ENCODE assay signal across 16 cellular contexts in genomic region chr6:126307859-126308258, GRCh38. TPM values are rescaled to one million over a fixed set of nuclear protein-coding genes. Genes with fewer than 3 reads are reported as not detected.
A peak's percentile ranks its signal among the peaks of the same experiment; 100 is the strongest.
DNase-seq lines count a peak whose midpoint lies in the region; ATAC-seq and TF ChIP-seq lines count a peak whose summit lies in the region.
"Had no signal": no experiment of that assay in that cellular context is flagged by ENCODE, and none has a peak within 500 bp of the region (broad histone marks: within the 10 kb centered on the region; RNA-seq: fewer than 3 reads in every experiment).

No MANE protein-coding gene starts in this region.

- dilution Hi-C loops in IMR-90 (cut with HindIII; ENCODE audit: low sequenced_read_pairs, unreplicated experiment) = no loop called here

- H3K23ac ChIP-seq in IMR-90 (ENCODE audit: low read depth, low read length) = no peak overlapping the region

- no peak overlapping the region for H2AFZ ChIP-seq in IMR-90 (replicated peaks; ENCODE audit: low read length, poor library complexity)

- H4K91ac ChIP-seq in IMR-90 (ENCODE audit: insufficient read depth, low read depth, low read length) = no peak overlapping the region

- no peak overlapping the region for H3K18ac ChIP-seq in IMR-90 (ENCODE audit: low read depth, low read length)

- DNase-seq in AG09309 (ENCODE audit: low read depth) = peak; percentile 4
- DNase-seq in IMR-90 = peak; percentile 71
- peak; percentile 85 for DNase-seq in brain microvascular endothelial cell
- peak; percentile 14 for DNase-seq in hepatic stellate cell (ENCODE audit: low spot score)
- DNase-seq in activated CD4-positive, alpha-beta memory T cell treated with anti-CD3 and anti-CD28 coated beads, Interleukin-2, amount 10 ng/mL, durations not matched to agents 7 days and 5 days = no peak
- DNase-seq in foreskin melanocyte = no peak
- DNase-seq in activated CD4-positive, CD25-positive, alpha-beta regulatory T cell (lab: John Stamatoyannopoulos, UW) = no peak
- no peak for DNase-seq in T-helper 2 cell
- DNase-seq: activated B cell treated with CpG ODN at 0.5 μM for 24 hours; activated T-cell treated with anti-CD3 and anti-CD28 coated beads, Interleukin-2, amount 50 U/mL, for 48 hours; natural killer cell; NCI-H1417; NCI-H748 treated with DMSO at 0.1 percent for 48 hours had no signal

- H3K27me3 Mint-ChIP-seq in activated CD4-positive, alpha-beta memory T cell treated with anti-CD3 and anti-CD28 coated beads, Interleukin-2, amount 10 ng/mL, durations not matched to agents 7 days and 5 days = peaks cover 1% of the 10 kb centered on the region
- H3K27me3 Mint-ChIP-seq: activated B cell treated with CpG ODN at 0.5 μM for 24 hours had no signal

- H2BK5ac ChIP-seq in IMR-90 (ENCODE audit: low read depth, low read length, poor library complexity, severe bottlenecking) = no peak overlapping the region

- TF ChIP-seq POLR2A in IMR-90 (IDR thresholded peaks at IDR 0.05; ENCODE audit: low read depth, low read length) = no peak

- intact Hi-C loops in IMR-90 (cut with micrococcal nuclease) = no loop called here

- H3K14ac ChIP-seq in IMR-90 (replicated peaks; ENCODE audit: low read depth, low read length) = no peak overlapping the region

- no peak overlapping the region for H2BK20ac ChIP-seq in IMR-90 (ENCODE audit: low read depth, low read length)

- WGBS in IMR-90 (ENCODE audit: extremely low coverage in 2 of 2, insufficient read length in 1 of 2), 2 experiments = no CpG with 5 or more reads among the region's 2 CpGs

- H2BK15ac ChIP-seq in IMR-90 (ENCODE audit: low read depth, low read length) = no peak overlapping the region

- no peaks in the 10 kb centered on the region for H3K9me1 ChIP-seq in IMR-90 (ENCODE audit: insufficient read depth, low read length)

- no peak for ATAC-seq in IMR-90 (ENCODE audit: low read depth)
- ATAC-seq: natural killer cell; stimulated activated effector memory CD8-positive, alpha-beta T cell treated with anti-CD3 and anti-CD28 coated beads, Interleukin-12 subunit alpha, Interleukin-12 subunit beta, amount 100 ng/mL, for 72 hours had no signal

- no peak overlapping the region for H3K4me3 ChIP-seq in AG09309 (ENCODE audit: control insufficient read depth, low read depth, low read length)
- no peak overlapping the region for H3K4me3 ChIP-seq in IMR-90 (ENCODE audit: insufficient read depth, low read depth, low read length)
- H3K4me3 ChIP-seq in brain microvascular endothelial cell (ENCODE audit: low read depth, low read length) = no peak overlapping the region
- H3K4me3 ChIP-seq: ascending aorta had no signal

- H3K4me1 ChIP-seq in IMR-90 (ENCODE audit: control insufficient read depth, insufficient read depth, low read length) = no peaks in the 10 kb centered on the region
- H3K4me1 ChIP-seq: ascending aorta had no signal

- no peaks in the 10 kb centered on the region for H3K27me3 ChIP-seq in IMR-90 (ENCODE audit: control insufficient read depth, insufficient read depth, low read length)
- no peaks in the 10 kb centered on the region for H3K27me3 ChIP-seq in brain microvascular endothelial cell (replicated peaks)
- H3K27me3 ChIP-seq: ascending aorta had no signal

- no peaks in the 10 kb centered on the region for H3K4me1 Mint-ChIP-seq in activated CD4-positive, alpha-beta memory T cell treated with anti-CD3 and anti-CD28 coated beads, Interleukin-2, amount 10 ng/mL, durations not matched to agents 7 days and 5 days
- H3K4me1 Mint-ChIP-seq: activated B cell treated with CpG ODN at 0.5 μM for 24 hours; natural killer cell; stimulated activated effector memory CD8-positive, alpha-beta T cell treated with anti-CD3 and anti-CD28 coated beads, Interleukin-12 subunit alpha, Interleukin-12 subunit beta, amount 100 ng/mL, for 72 hours had no signal

- H3K56ac ChIP-seq in IMR-90 (ENCODE audit: extremely low read depth, insufficient read depth, low read length) = no peak overlapping the region

- CTCF ChIA-PET in IMR-90 (lab: Yijun Ruan, JAX) = interaction anchor here (0.5 kb wide), 1 partner anchor 311 kb away, joined by 5 read pairs; no protein-coding TSS in a partner anchor
- CTCF ChIA-PET in activated CD4-positive, alpha-beta memory T cell treated with anti-CD3 and anti-CD28 coated beads, Interleukin-2, amount 10 ng/mL, durations not matched to agents 7 days and 5 days (lab: Charles Lee) = no interaction called here

- no peak overlapping the region for H3K27ac Mint-ChIP-seq in activated CD4-positive, alpha-beta memory T cell treated with anti-CD3 and anti-CD28 coated beads, Interleukin-2, amount 10 ng/mL, durations not matched to agents 7 days and 5 days
- H3K27ac Mint-ChIP-seq: activated B cell treated with CpG ODN at 0.5 μM for 24 hours; natural killer cell; stimulated activated effector memory CD8-positive, alpha-beta T cell treated with anti-CD3 and anti-CD28 coated beads, Interleukin-12 subunit alpha, Interleukin-12 subunit beta, amount 100 ng/mL, for 72 hours had no signal

- no peak overlapping the region for H3K4me3 Mint-ChIP-seq in activated CD4-positive, alpha-beta memory T cell treated with anti-CD3 and anti-CD28 coated beads, Interleukin-2, amount 10 ng/mL, durations not matched to agents 7 days and 5 days
- H3K4me3 Mint-ChIP-seq: activated B cell treated with CpG ODN at 0.5 μM for 24 hours; natural killer cell; stimulated activated effector memory CD8-positive, alpha-beta T cell treated with anti-CD3 and anti-CD28 coated beads, Interleukin-12 subunit alpha, Interleukin-12 subunit beta, amount 100 ng/mL, for 72 hours had no signal

- H4K5ac ChIP-seq in IMR-90 (ENCODE audit: low read depth, low read length) = no peak overlapping the region

- POLR2A ChIA-PET in IMR-90 (lab: Charles Lee; ENCODE audit: unreplicated experiment) = interaction anchor here (0.6 kb wide), 1 partner anchor 956 kb away, joined by 7 read pairs; no protein-coding TSS in a partner anchor
- POLR2A ChIA-PET in activated CD4-positive, alpha-beta memory T cell treated with anti-CD3 and anti-CD28 coated beads, Interleukin-2, amount 10 ng/mL, durations not matched to agents 7 days and 5 days (lab: Charles Lee) = no interaction called here

- H3K9ac ChIP-seq in IMR-90 (ENCODE audit: low read depth, low read length) = no peak overlapping the region

- no peak for TF ChIP-seq CTCF in AG09309 (IDR thresholded peaks at IDR 0.05; ENCODE audit: control insufficient read depth, insufficient read depth, low read depth, low read length, missing control alignments)
- no peak for TF ChIP-seq CTCF in IMR-90 (conservative IDR thresholded peaks at IDR 0.05; ENCODE audit: low read depth, low read length)
- no peak for TF ChIP-seq CTCF in brain microvascular endothelial cell (IDR thresholded peaks at IDR 0.05; ENCODE audit: low read depth, low read length, missing control alignments)

- no peak overlapping the region for H4K8ac ChIP-seq in IMR-90 (ENCODE audit: low read depth in 2 of 2, low read length in 2 of 2)

- no peak overlapping the region for H2BK120ac ChIP-seq in IMR-90 (ENCODE audit: low read depth, low read length)

- no peak overlapping the region for H2AK9ac ChIP-seq in IMR-90 (replicated peaks; ENCODE audit: low read depth, low read length, poor library complexity)

- H3K4ac ChIP-seq in IMR-90 (ENCODE audit: low read depth, low read length) = no peak overlapping the region

- H3K4me2 ChIP-seq in IMR-90 (ENCODE audit: low read depth, low read length) = no peak overlapping the region

- no peaks in the 10 kb centered on the region for H3K9me3 Mint-ChIP-seq in activated CD4-positive, alpha-beta memory T cell treated with anti-CD3 and anti-CD28 coated beads, Interleukin-2, amount 10 ng/mL, durations not matched to agents 7 days and 5 days
- H3K9me3 Mint-ChIP-seq: activated B cell treated with CpG ODN at 0.5 μM for 24 hours; natural killer cell; stimulated activated effector memory CD8-positive, alpha-beta T cell treated with anti-CD3 and anti-CD28 coated beads, Interleukin-12 subunit alpha, Interleukin-12 subunit beta, amount 100 ng/mL, for 72 hours had no signal

- H4K20me1 ChIP-seq in IMR-90 (ENCODE audit: insufficient read depth, low read length) = no peaks in the 10 kb centered on the region

- no peaks in the 10 kb centered on the region for H3K36me3 Mint-ChIP-seq in activated CD4-positive, alpha-beta memory T cell treated with anti-CD3 and anti-CD28 coated beads, Interleukin-2, amount 10 ng/mL, durations not matched to agents 7 days and 5 days (ENCODE audit: low read depth)
- H3K36me3 Mint-ChIP-seq: natural killer cell; stimulated activated effector memory CD8-positive, alpha-beta T cell treated with anti-CD3 and anti-CD28 coated beads, Interleukin-12 subunit alpha, Interleukin-12 subunit beta, amount 100 ng/mL, for 72 hours had no signal

- in situ Hi-C loops in IMR-90 (cut with MboI; ENCODE audit: low sequenced_read_pairs) (no loop called here), brain microvascular endothelial cell (cut with HindIII; ENCODE audit: low pct_ligation_motif_present, low sequenced_read_pairs) (no loop called here)

- no peak for TF ChIP-seq RAD21 in IMR-90 (IDR thresholded peaks at IDR 0.05; ENCODE audit: low read length)

- H3K79me1 ChIP-seq in IMR-90 (ENCODE audit: low read depth in 1 of 2, low read length in 2 of 2) = no peaks in the 10 kb centered on the region

- no peak overlapping the region for H2AK5ac ChIP-seq in IMR-90 (ENCODE audit: low read depth, low read length)

- H3K36me3 ChIP-seq in IMR-90 (ENCODE audit: control insufficient read depth, insufficient read depth, low read length) (no peaks in the 10 kb centered on the region), brain microvascular endothelial cell (replicated peaks) (no peaks in the 10 kb centered on the region)
- H3K36me3 ChIP-seq: ascending aorta had no signal

- BruUV-seq in IMR-90 (replicated peaks; lab: Mats Ljungman, UMichigan) = no TSS peak

- H3K27ac ChIP-seq in IMR-90 (ENCODE audit: insufficient read depth, low read length) (no peak overlapping the region), brain microvascular endothelial cell (no peak overlapping the region)
- H3K27ac ChIP-seq: ascending aorta, C4-2B had no signal

- no peaks in the 10 kb centered on the region for H3K9me3 ChIP-seq in IMR-90 (ENCODE audit: control insufficient read depth, insufficient read depth, low read length)
- H3K9me3 ChIP-seq: ascending aorta had no signal

TF ChIP-seq in IMR-90, 13 proteins besides CTCF, POLR2A, EP300 and RAD21 (continues in another document):
- TF ChIP-seq MAZ (IDR thresholded peaks at IDR 0.05; ENCODE audit: borderline replicate concordance, low read depth, low read length) (no peak), CHD1 (IDR thresholded peaks at IDR 0.05; ENCODE audit: low read depth, low read length) (no peak), NFE2L2 (IDR thresholded peaks at IDR 0.05; ENCODE audit: low read depth, low read length) (no peak), BHLHE40 (IDR thresholded peaks at IDR 0.05; ENCODE audit: low read depth, low read length) (no peak), CEBPB (IDR thresholded peaks at IDR 0.05; ENCODE audit: low read depth, low read length) (no peak), MXI1 (IDR thresholded peaks at IDR 0.05; ENCODE audit: borderline replicate concordance, low read depth, low read length) (no peak)

RNA-seq across cellular contexts. Expression of gene CENPW, which starts 32.1 kb away (rescaled TPM):
- total RNA-seq in IMR-90 (2012; rRNA removed) = 8.2 and 15.0 TPM in 2 replicates
- 19.3 and 22.7 TPM in 2 replicates for polyA plus RNA-seq in IMR-90 (2012; rRNA removed)
- polyA plus RNA-seq in IMR-90 (2012; cell fraction: cytosol; rRNA removed) = 4.2 and 41.4 TPM in 2 replicates
- polyA plus RNA-seq in IMR-90 (2012; cell fraction: nucleus; rRNA removed; ENCODE audit: low replicate concordance) = 1.4 and 4.9 TPM in 2 replicates
- 10 to 100 TPM; 54.3 to 54.6 TPM for total RNA-seq in activated CD4-positive, alpha-beta memory T cell treated with anti-CD3 and anti-CD28 coated beads, Interleukin-2, amount 10 ng/mL, durations not matched to agents 7 days and 5 days
- total RNA-seq: ascending aorta had no signal

Comparison
In these comparisons a context has a peak if more than half of its experiments do, and no peak if none do; other contexts are left out.
1. DNase-seq: peak in AG09309 (single experiment), IMR-90 (single experiment), brain microvascular endothelial cell (single experiment) and hepatic stellate cell (single experiment); none in activated CD4-positive, alpha-beta memory T cell treated with anti-CD3 and anti-CD28 coated beads, Interleukin-2, amount 10 ng/mL, durations not matched to agents 7 days and 5 days (single experiment), foreskin melanocyte (single experiment), activated CD4-positive, CD25-positive, alpha-beta regulatory T cell (0 of 4) and T-helper 2 cell (0 of 5).